In the genomic region with DNA sequence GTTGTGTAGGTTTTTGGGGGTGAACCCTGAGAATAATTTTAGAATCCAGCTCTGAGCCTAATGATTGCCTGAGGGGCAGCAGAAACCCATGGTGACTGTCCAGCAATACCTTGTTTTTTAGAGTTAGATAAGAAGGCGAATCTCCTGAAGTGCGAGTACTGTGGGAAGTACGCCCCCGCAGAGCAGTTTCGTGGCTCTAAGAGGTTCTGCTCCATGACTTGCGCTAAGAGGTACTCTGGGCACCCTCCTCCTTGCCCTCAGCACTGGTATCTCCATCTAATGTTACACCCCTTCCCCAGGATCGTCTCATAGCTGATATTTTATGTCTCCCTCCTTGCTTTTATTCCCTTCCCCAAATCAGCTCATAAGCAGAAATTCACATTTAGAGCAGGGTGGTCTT, we compare ENCODE assay signal across 26 cellular contexts.
"Had no signal": no experiment of that assay in that cellular context is flagged by ENCODE, and none has a peak within 500 bp of the region (broad histone marks: within the 10 kb centered on the region; RNA-seq: fewer than 3 reads in every experiment).

No MANE protein-coding gene starts in this region.

- H3K4me1 Mint-ChIP-seq: activated B cell treated with CpG ODN at 0.5 μM for 24 hours; activated CD4-positive, alpha-beta T cell treated with anti-CD3 and anti-CD28 coated beads, Interleukin-2, amount 10 ng/mL, durations not matched to agents 24 days and 14 days had no signal

- H3K9ac ChIP-seq: SK-N-SH had no signal

- H3K27me3 Mint-ChIP-seq: activated B cell treated with CpG ODN at 0.5 μM for 24 hours; activated CD4-positive, alpha-beta memory T cell treated with anti-CD3 and anti-CD28 coated beads for 36 hours; activated CD4-positive, alpha-beta T cell treated with anti-CD3 and anti-CD28 coated beads, Interleukin-2, amount 10 ng/mL, durations not matched to agents 24 days and 14 days had no signal

- H3K27ac Mint-ChIP-seq: activated B cell treated with CpG ODN at 0.5 μM for 24 hours; activated CD4-positive, alpha-beta memory T cell treated with anti-CD3 and anti-CD28 coated beads for 36 hours; activated CD4-positive, alpha-beta T cell treated with anti-CD3 and anti-CD28 coated beads, Interleukin-2, amount 10 ng/mL, durations not matched to agents 24 days and 14 days; activated naive CD4-positive, alpha-beta T cell treated with anti-CD3 and anti-CD28 coated beads, Interleukin-2, amount 50 U/mL, for 72 hours; T-helper 1 cell treated with Interleukin-12 subunit alpha and Interleukin-12 subunit beta and Interleukin-4 antibody, amounts not matched to agents 30 μg/mL and 1 μg/mL, for 36 hours had no signal

- H3K9me2 ChIP-seq: SK-N-SH had no signal

- H3K9me3 Mint-ChIP-seq: activated B cell treated with CpG ODN at 0.5 μM for 24 hours; activated CD4-positive, alpha-beta memory T cell treated with anti-CD3 and anti-CD28 coated beads for 36 hours; activated CD4-positive, alpha-beta T cell treated with anti-CD3 and anti-CD28 coated beads, Interleukin-2, amount 10 ng/mL, durations not matched to agents 24 days and 14 days; activated naive CD4-positive, alpha-beta T cell treated with anti-CD3 and anti-CD28 coated beads, Interleukin-2, amount 50 U/mL, for 72 hours; activated T-cell treated with anti-CD3 and anti-CD28 coated beads, Interleukin-2, amount 50 U/mL, for 4 hours; T-helper 1 cell treated with Interleukin-12 subunit alpha and Interleukin-12 subunit beta and Interleukin-4 antibody, amounts not matched to agents 30 μg/mL and 1 μg/mL, for 36 hours had no signal

- ATAC-seq: activated naive CD4-positive, alpha-beta T cell treated with anti-CD3 and anti-CD28 coated beads, Interleukin-2, amount 50 U/mL, for 72 hours; activated T-cell treated with anti-CD3 and anti-CD28 coated beads, Interleukin-2, amount 50 U/mL, for 4 hours had no signal

- H3K27ac ChIP-seq: brain microvascular endothelial cell, Peyer's patch, RWPE1, SJCRH30 had no signal

- H3K4me2 ChIP-seq: SK-N-SH had no signal

- H3K27me3 ChIP-seq: brain microvascular endothelial cell, Peyer's patch, SJCRH30 had no signal

- H3K4me3 Mint-ChIP-seq: activated B cell treated with CpG ODN at 0.5 μM for 24 hours; activated CD4-positive, alpha-beta memory T cell treated with anti-CD3 and anti-CD28 coated beads for 36 hours; activated CD4-positive, alpha-beta T cell treated with anti-CD3 and anti-CD28 coated beads, Interleukin-2, amount 10 ng/mL, durations not matched to agents 24 days and 14 days; activated T-cell treated with anti-CD3 and anti-CD28 coated beads, Interleukin-2, amount 50 U/mL, for 4 hours; T-helper 1 cell treated with Interleukin-12 subunit alpha and Interleukin-12 subunit beta and Interleukin-4 antibody, amounts not matched to agents 30 μg/mL and 1 μg/mL, for 36 hours had no signal

- FAIRE-seq: colon had no signal

- H3K9me3 ChIP-seq: Peyer's patch, SJCRH30, SK-N-SH had no signal

- H3K4me3 ChIP-seq: Peyer's patch, SJCRH30 had no signal

- H3K4me1 ChIP-seq: Peyer's patch, SJCRH30 had no signal

- DNase-seq: activated B cell treated with CpG ODN at 0.5 μM for 24 hours; activated CD4-positive, alpha-beta memory T cell treated with anti-CD3 and anti-CD28 coated beads for 36 hours; activated CD4-positive, alpha-beta T cell treated with anti-CD3 and anti-CD28 coated beads for 1 hour; activated CD4-positive, alpha-beta T cell treated with anti-CD3 and anti-CD28 coated beads, Interleukin-2, amount 10 ng/mL, durations not matched to agents 24 days and 14 days; activated CD8-positive, alpha-beta memory T cell treated with anti-CD3 and anti-CD28 coated beads for 24 hours; activated effector memory CD4-positive, alpha-beta T cell treated with anti-CD3 and anti-CD28 coated beads, Interleukin-2, amount 50 U/mL, for 16 hours; activated naive CD4-positive, alpha-beta T cell treated with Interleukin-2 at 50 U/mL for 16 hours; activated T-cell treated with anti-CD3 and anti-CD28 coated beads, Interleukin-2, amount 50 U/mL, for 4 hours; brain microvascular endothelial cell; cerebellar nuclear complex; MM.1S; NCI-H1105 treated with DMSO at 0.1 percent for 48 hours; NCI-H1436 treated with DMSO at 0.1 percent for 48 hours; NCI-H187; NCI-H2081; NCI-H446; NCI-H524; Peyer's patch; Right ventricle myocardium superior; SJCRH30; SK-N-SH; T-helper 9 cell had no signal
